ENCODE assay signal across 2 cellular contexts in genomic region chr16:85111184-85111583, GRCh38.
TF ChIP-seq lines count a peak whose summit lies in the region.

No MANE protein-coding gene starts in this region.

TF ChIP-seq in HepG2, 621 proteins besides CTCF, POLR2A, EP300 and RAD21:
- TF ChIP-seq ZSCAN5A (CRISPR knock-in tag; IDR thresholded peaks at IDR 0.05; ENCODE audit: borderline replicate concordance) (no peak), PAWR (CRISPR knock-in tag; IDR thresholded peaks at IDR 0.05; ENCODE audit: borderline replicate concordance) (no peak), GFI1 (CRISPR knock-in tag; IDR thresholded peaks at IDR 0.05; ENCODE audit: borderline replicate concordance) (no peak), ZBTB2 (CRISPR knock-in tag; IDR thresholded peaks at IDR 0.05; ENCODE audit: low read depth) (no peak), ZSCAN9 (CRISPR knock-in tag; IDR thresholded peaks at IDR 0.05; ENCODE audit: borderline replicate concordance) (no peak), NBN (conservative IDR thresholded peaks at IDR 0.05) (no peak), PAXIP1 (CRISPR knock-in tag; conservative IDR thresholded peaks at IDR 0.05) (no peak), ZNF768 (CRISPR knock-in tag; IDR thresholded peaks at IDR 0.05) (peak; percentile 93), SMARCC2 (IDR thresholded peaks at IDR 0.05) (no peak)
TF ChIP-seq in HepG2: peak in this region for 1.

TF ChIP-seq in H1, 55 proteins besides CTCF, POLR2A, EP300 and RAD21:
- TF ChIP-seq POLR2AphosphoS5 (IDR thresholded peaks at IDR 0.05; ENCODE audit: low read depth, low read length), result no peak
- no peak for TF ChIP-seq CHD2 (IDR thresholded peaks at IDR 0.05; ENCODE audit: low read length)
- TF ChIP-seq HDAC6 (IDR thresholded peaks at IDR 0.05; ENCODE audit: low read depth, low read length), result no peak
